ENCODE assay signal across 20 cellular contexts in the genomic region with DNA sequence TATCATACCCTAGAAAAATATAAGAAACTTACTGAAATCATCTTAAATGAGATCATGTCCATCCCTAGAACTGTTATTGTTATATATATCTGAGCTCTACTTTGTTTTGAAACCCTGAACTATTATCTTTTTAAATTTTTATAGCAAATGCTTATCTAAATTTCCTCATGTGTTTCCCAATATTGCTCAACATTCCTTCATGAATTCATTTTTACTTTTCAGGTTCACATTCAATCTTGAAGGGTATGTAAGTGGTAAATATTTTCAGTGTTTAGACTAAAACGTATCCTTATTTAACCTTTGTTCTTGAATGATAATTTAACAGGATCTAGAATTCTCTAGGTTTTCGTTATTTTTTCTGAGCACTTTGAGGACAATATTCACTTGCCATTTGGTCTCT. TPM values are rescaled to one million over a fixed set of nuclear protein-coding genes. Genes with fewer than 3 reads are reported as not detected.
DNase-seq lines count a peak whose midpoint lies in the region; ATAC-seq and TF ChIP-seq lines count a peak whose summit lies in the region.
"Had no signal": no experiment of that assay in that cellular context is flagged by ENCODE, and none has a peak within 500 bp of the region (broad histone marks: within the 10 kb centered on the region; RNA-seq: fewer than 3 reads in every experiment).

No MANE protein-coding gene starts in this region.

- TF ChIP-seq POLR2A in gastrocnemius medialis (IDR thresholded peaks at IDR 0.05) = no peak
- TF ChIP-seq POLR2A in ovary (IDR thresholded peaks at IDR 0.05) = no peak

- H3K27ac Mint-ChIP-seq in activated naive CD8-positive, alpha-beta T cell treated with anti-CD3 and anti-CD28 coated beads, Interleukin-2, amount 10 ng/mL, durations not matched to agents 7 days and 5 days = peak overlapping the region; percentile 37
- H3K27ac Mint-ChIP-seq in activated naive CD8-positive, alpha-beta T cell treated with anti-CD3 and anti-CD28 coated beads for 36 hours = no peak overlapping the region

- H3K36me3 ChIP-seq in gastrocnemius medialis (no peaks in the 10 kb centered on the region), ovary (no peaks in the 10 kb centered on the region)

- H3K4me3 Mint-ChIP-seq in activated naive CD8-positive, alpha-beta T cell treated with anti-CD3 and anti-CD28 coated beads, Interleukin-2, amount 10 ng/mL, durations not matched to agents 7 days and 5 days = no peak overlapping the region
- H3K4me3 Mint-ChIP-seq in activated naive CD8-positive, alpha-beta T cell treated with anti-CD3 and anti-CD28 coated beads for 36 hours = no peak overlapping the region

- H3K4me1 ChIP-seq in gastrocnemius medialis (peaks cover 0 to 7% of the 10 kb centered on the region in 2 donors), ovary (ENCODE audit: insufficient read depth) (peaks cover 8% of the 10 kb centered on the region)

- H3K4me3 ChIP-seq in gastrocnemius medialis (no peak overlapping the region), ovary (no peak overlapping the region)
- H3K4me3 ChIP-seq: K562 had no signal

- POLR2A ChIA-PET in activated naive CD8-positive, alpha-beta T cell treated with anti-CD3 and anti-CD28 coated beads, Interleukin-2, amount 10 ng/mL, durations not matched to agents 7 days and 5 days (lab: Charles Lee) = no interaction called here

- ATAC-seq in activated naive CD8-positive, alpha-beta T cell treated with anti-CD3 and anti-CD28 coated beads, Interleukin-2, amount 10 ng/mL, durations not matched to agents 7 days and 5 days (ENCODE audit: low read depth) = no peak
- no peak for ATAC-seq in gastrocnemius medialis
- ATAC-seq in omental fat pad (ENCODE audit: low FRiP score) = no peak

- intact Hi-C loops in gastrocnemius medialis (cut with DNase I; ENCODE audit: low total_unique reads) = no loop called here
- intact Hi-C loops in ovary (cut with DNase I) = no loop called here

- H3K4me1 Mint-ChIP-seq in activated naive CD8-positive, alpha-beta T cell treated with anti-CD3 and anti-CD28 coated beads, Interleukin-2, amount 10 ng/mL, durations not matched to agents 7 days and 5 days = peaks cover 14% of the 10 kb centered on the region
- H3K4me1 Mint-ChIP-seq in activated naive CD8-positive, alpha-beta T cell treated with anti-CD3 and anti-CD28 coated beads for 36 hours = peaks cover 42% of the 10 kb centered on the region

- H3K36me3 Mint-ChIP-seq in activated naive CD8-positive, alpha-beta T cell treated with anti-CD3 and anti-CD28 coated beads, Interleukin-2, amount 10 ng/mL, durations not matched to agents 7 days and 5 days = peaks cover 1% of the 10 kb centered on the region
- peaks cover 3% of the 10 kb centered on the region for H3K36me3 Mint-ChIP-seq in activated naive CD8-positive, alpha-beta T cell treated with anti-CD3 and anti-CD28 coated beads for 36 hours

- H3K27me3 Mint-ChIP-seq in activated naive CD8-positive, alpha-beta T cell treated with anti-CD3 and anti-CD28 coated beads, Interleukin-2, amount 10 ng/mL, durations not matched to agents 7 days and 5 days = no peaks in the 10 kb centered on the region
- no peaks in the 10 kb centered on the region for H3K27me3 Mint-ChIP-seq in activated naive CD8-positive, alpha-beta T cell treated with anti-CD3 and anti-CD28 coated beads for 36 hours

- WGBS in ovary, 3 donors = 13 to 34% (median 13%) methylated on average over 2 of the region's 2 CpGs

- no peaks in the 10 kb centered on the region for H3K9me3 ChIP-seq in gastrocnemius medialis
- no peaks in the 10 kb centered on the region for H3K9me3 ChIP-seq in ovary

- in situ Hi-C loops in gastrocnemius medialis (cut with MboI; ENCODE audit: low sequenced_read_pairs in 4 of 4) = no loop called here

- no peak for TF ChIP-seq EP300 in ovary (IDR thresholded peaks at IDR 0.05)

- H3K9me3 Mint-ChIP-seq in activated naive CD8-positive, alpha-beta T cell treated with anti-CD3 and anti-CD28 coated beads, Interleukin-2, amount 10 ng/mL, durations not matched to agents 7 days and 5 days = no peaks in the 10 kb centered on the region
- H3K9me3 Mint-ChIP-seq in activated naive CD8-positive, alpha-beta T cell treated with anti-CD3 and anti-CD28 coated beads for 36 hours = peaks cover 3% of the 10 kb centered on the region

- no peaks in the 10 kb centered on the region for H3K27me3 ChIP-seq in gastrocnemius medialis
- no peaks in the 10 kb centered on the region for H3K27me3 ChIP-seq in ovary

- peak overlapping the region in 3 of 4 donors; percentile 10 to 44 (median 26) for H3K27ac ChIP-seq in gastrocnemius medialis
- peak overlapping the region in 1 of 2 donors; percentile 49 for H3K27ac ChIP-seq in ovary
- H3K27ac ChIP-seq: HL-60, RWPE1 had no signal

- no peak for TF ChIP-seq CTCF in gastrocnemius medialis (IDR thresholded peaks at IDR 0.05 in 4 of 5, conservative IDR thresholded peaks at IDR 0.05 in 1 of 5)
- no peak for TF ChIP-seq CTCF in ovary (IDR thresholded peaks at IDR 0.05)
- no peak for TF ChIP-seq CTCF in omental fat pad (IDR thresholded peaks at IDR 0.05)

- no peak for DNase-seq in activated naive CD8-positive, alpha-beta T cell treated with anti-CD3 and anti-CD28 coated beads, Interleukin-2, amount 10 ng/mL, durations not matched to agents 7 days and 5 days
- no peak for DNase-seq in activated naive CD8-positive, alpha-beta T cell treated with anti-CD3 and anti-CD28 coated beads for 36 hours
- DNase-seq in NCI-H226 = peak; percentile 20
- peak; percentile 33 for DNase-seq in fibroblast of peridontal ligament (ENCODE audit: extremely low read depth)
- no peak for DNase-seq in gastrocnemius medialis
- DNase-seq in ovary = no peak
- no peak for DNase-seq in omental fat pad (ENCODE audit: low spot score)
- DNase-seq in activated CD4-positive, alpha-beta T cell treated with anti-CD3 and anti-CD28 coated beads for 48 hours = no peak
- DNase-seq: GF-D8; NCI-H1092 treated with DMSO at 0.1 percent for 48 hours; NCI-H1694; NCI-H2107; NCI-H345; NCI-H69; NK-92 treated with Interleukin-12 subunit alpha and Interleukin-12 subunit beta, amount 100 ng/mL, for 24 hours had no signal

RNA-seq across cellular contexts. Expression of gene PDE7B, which starts 23.9 kb away (rescaled TPM):
- total RNA-seq in activated naive CD8-positive, alpha-beta T cell treated with anti-CD3 and anti-CD28 coated beads, Interleukin-2, amount 10 ng/mL, durations not matched to agents 7 days and 5 days = under 1 TPM; 0.14 to 0.42 TPM
- total RNA-seq in activated naive CD8-positive, alpha-beta T cell treated with anti-CD3 and anti-CD28 coated beads for 36 hours = under 1 TPM; 0.50 to 0.54 TPM
- 1 to 10 TPM; 2.2 to 3.6 (median 2.7) TPM for total RNA-seq in gastrocnemius medialis
- 10 to 100 TPM; 17.4 to 62.7 (median 25.5) TPM for total RNA-seq in ovary
- polyA plus RNA-seq in ovary = 10 to 100 TPM; 11.6 to 14.9 TPM
- total RNA-seq in omental fat pad = 10 to 100 TPM in 3 of 4 donors, 1 to 10 TPM in 1; 7.3 to 15.0 (median 12.1) TPM
- total RNA-seq: A673, H1, K562 had no signal
- polyA plus RNA-seq: H1 had no signal

Comparison
In these comparisons a context has a peak if more than half of its experiments do, and no peak if none do; other contexts are left out.
1. DNase-seq: peak in NCI-H226 (single experiment) and fibroblast of peridontal ligament (single experiment); none in activated naive CD8-positive, alpha-beta T cell treated with anti-CD3 and anti-CD28 coated beads, Interleukin-2, amount 10 ng/mL, durations not matched to agents 7 days and 5 days (single experiment), activated naive CD8-positive, alpha-beta T cell treated with anti-CD3 and anti-CD28 coated beads for 36 hours (single experiment), gastrocnemius medialis (0 of 2), ovary (0 of 5), omental fat pad (single experiment) and activated CD4-positive, alpha-beta T cell treated with anti-CD3 and anti-CD28 coated beads for 48 hours (single experiment).